ENCODE assay signal across 22 cellular contexts in the genomic region with DNA sequence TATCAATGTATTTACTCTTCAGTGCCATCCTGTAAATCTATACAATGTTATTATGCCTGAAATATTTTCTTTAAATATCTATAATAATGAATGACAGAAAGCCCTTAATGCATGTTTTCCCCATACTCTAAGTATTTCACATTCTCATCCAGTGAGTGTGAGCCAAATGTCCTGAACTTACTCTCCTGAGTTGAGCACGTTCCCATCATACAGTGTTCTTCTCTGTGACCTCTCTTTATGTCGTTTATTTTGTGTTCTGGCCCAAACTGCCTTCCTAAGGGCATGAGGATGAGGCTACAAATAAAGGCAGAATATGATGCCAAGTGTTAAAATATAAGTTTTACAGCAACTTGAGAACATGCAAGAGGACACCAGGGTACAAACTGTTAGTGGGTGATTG.
"Had no signal": no experiment of that assay in that cellular context is flagged by ENCODE, and none has a peak within 500 bp of the region (broad histone marks: within the 10 kb centered on the region; RNA-seq: fewer than 3 reads in every experiment).

No MANE protein-coding gene starts in this region.

- ATAC-seq: pancreas; stimulated activated naive CD8-positive, alpha-beta T cell treated with anti-CD3 and anti-CD28 coated beads, Interleukin-15, Interleukin-2, amounts not matched to agents 100 U/mL and 50 U/mL, for 24 hours had no signal

- FAIRE-seq: frontal cortex, pancreas, TTC549 had no signal

- H3K4me3 Mint-ChIP-seq: activated CD4-positive, alpha-beta memory T cell treated with anti-CD3 and anti-CD28 coated beads for 36 hours; central memory CD8-positive, alpha-beta T cell; T-helper 2 cell treated with Interferon-gamma antibody and Interleukin-4, amounts not matched to agents 5 μg/mL and 100 μg/mL, for 36 hours had no signal

- H3K27me3 ChIP-seq: pancreas, sigmoid colon, tibial nerve, uterus had no signal

- H3K9me3 ChIP-seq: left ventricle myocardium inferior, pancreas, sigmoid colon, tibial nerve, uterus had no signal

- H3K27ac ChIP-seq: left ventricle myocardium inferior, pancreas, sigmoid colon, tibial nerve, uterus had no signal

- H3K27ac Mint-ChIP-seq: activated CD4-positive, alpha-beta memory T cell treated with anti-CD3 and anti-CD28 coated beads for 36 hours; activated naive CD8-positive, alpha-beta T cell treated with anti-CD3 and anti-CD28 coated beads for 36 hours; brain; T-helper 2 cell treated with Interferon-gamma antibody and Interleukin-4, amounts not matched to agents 5 μg/mL and 100 μg/mL, for 36 hours had no signal

- H3K36me3 ChIP-seq: left ventricle myocardium inferior, pancreas, sigmoid colon, tibial nerve, uterus had no signal

- H3K36me3 Mint-ChIP-seq: activated CD4-positive, alpha-beta memory T cell treated with anti-CD3 and anti-CD28 coated beads for 36 hours; brain had no signal

- H3K9me3 Mint-ChIP-seq: activated CD4-positive, alpha-beta memory T cell treated with anti-CD3 and anti-CD28 coated beads for 36 hours; central memory CD8-positive, alpha-beta T cell; T-helper 2 cell treated with Interferon-gamma antibody and Interleukin-4, amounts not matched to agents 5 μg/mL and 100 μg/mL, for 36 hours had no signal

- DNase-seq: activated CD4-positive, alpha-beta memory T cell treated with anti-CD3 and anti-CD28 coated beads for 36 hours; activated CD4-positive, alpha-beta T cell treated with anti-CD3 and anti-CD28 coated beads for 4 hours; activated naive CD4-positive, alpha-beta T cell; activated naive CD8-positive, alpha-beta T cell treated with anti-CD3 and anti-CD28 coated beads for 36 hours; amygdala; effector CD4-positive, alpha-beta T cell; head of caudate nucleus; left ventricle myocardium inferior; mammary epithelial cell; pancreas; sigmoid colon; stimulated activated CD4-positive, alpha-beta T cell treated with anti-CD3 and anti-CD28 coated beads, Interleukin-12 subunit alpha, Interleukin-12 subunit beta, amount 100 ng/mL, for 4 hours; stimulated activated CD4-positive, alpha-beta T cell treated with anti-CD3 and anti-CD28 coated beads, Interleukin-1b, Interleukin-23, amount 100 ng/mL, for 48 hours; stimulated activated naive CD8-positive, alpha-beta T cell treated with anti-CD3 and anti-CD28 coated beads, Interleukin-15, Interleukin-2, amounts not matched to agents 100 U/mL and 50 U/mL, for 24 hours; substantia nigra; uterus had no signal

- H3K4me3 ChIP-seq: left ventricle myocardium inferior, pancreas, sigmoid colon, tibial nerve, uterus had no signal
